Comparison of ENCODE assay signal across 1 cellular context in the genomic region with DNA sequence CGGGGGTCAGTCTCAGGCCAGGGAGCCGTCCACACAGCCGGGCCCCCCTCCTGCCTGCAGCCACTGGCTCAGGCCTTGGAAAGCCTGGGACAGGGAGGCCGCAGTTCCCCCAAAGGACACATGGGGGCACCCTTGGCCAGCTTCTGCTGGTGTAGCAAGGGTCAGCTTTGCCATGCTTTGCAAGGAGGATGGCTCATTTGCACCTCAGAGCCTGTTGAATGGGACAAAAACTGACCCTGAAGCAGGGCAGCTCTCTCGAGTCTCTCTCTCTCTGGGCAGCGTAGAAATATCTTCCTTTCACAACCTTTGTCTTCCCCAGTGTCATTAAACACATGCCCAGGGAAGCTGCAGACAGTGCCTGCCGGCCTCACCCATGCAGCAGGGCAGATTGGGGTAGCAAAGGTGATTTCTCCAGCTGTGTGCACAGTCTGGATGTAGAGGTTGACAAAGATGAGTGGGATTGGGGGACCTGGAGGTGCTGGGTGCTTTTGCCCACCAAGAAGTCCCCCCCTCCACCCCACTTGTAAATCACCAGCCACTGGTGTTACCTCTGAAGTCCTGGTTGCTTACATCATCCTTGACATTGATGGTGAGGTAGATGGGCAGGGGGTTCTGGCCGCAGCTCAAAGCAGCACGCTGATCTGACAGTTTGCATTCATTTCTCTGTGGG.
TF ChIP-seq lines count a peak whose summit lies in the region.

No MANE protein-coding gene starts in this region.

TF ChIP-seq in GM23338, 12 proteins besides CTCF, POLR2A, EP300 and RAD21:
- TF ChIP-seq, protein P1, sequence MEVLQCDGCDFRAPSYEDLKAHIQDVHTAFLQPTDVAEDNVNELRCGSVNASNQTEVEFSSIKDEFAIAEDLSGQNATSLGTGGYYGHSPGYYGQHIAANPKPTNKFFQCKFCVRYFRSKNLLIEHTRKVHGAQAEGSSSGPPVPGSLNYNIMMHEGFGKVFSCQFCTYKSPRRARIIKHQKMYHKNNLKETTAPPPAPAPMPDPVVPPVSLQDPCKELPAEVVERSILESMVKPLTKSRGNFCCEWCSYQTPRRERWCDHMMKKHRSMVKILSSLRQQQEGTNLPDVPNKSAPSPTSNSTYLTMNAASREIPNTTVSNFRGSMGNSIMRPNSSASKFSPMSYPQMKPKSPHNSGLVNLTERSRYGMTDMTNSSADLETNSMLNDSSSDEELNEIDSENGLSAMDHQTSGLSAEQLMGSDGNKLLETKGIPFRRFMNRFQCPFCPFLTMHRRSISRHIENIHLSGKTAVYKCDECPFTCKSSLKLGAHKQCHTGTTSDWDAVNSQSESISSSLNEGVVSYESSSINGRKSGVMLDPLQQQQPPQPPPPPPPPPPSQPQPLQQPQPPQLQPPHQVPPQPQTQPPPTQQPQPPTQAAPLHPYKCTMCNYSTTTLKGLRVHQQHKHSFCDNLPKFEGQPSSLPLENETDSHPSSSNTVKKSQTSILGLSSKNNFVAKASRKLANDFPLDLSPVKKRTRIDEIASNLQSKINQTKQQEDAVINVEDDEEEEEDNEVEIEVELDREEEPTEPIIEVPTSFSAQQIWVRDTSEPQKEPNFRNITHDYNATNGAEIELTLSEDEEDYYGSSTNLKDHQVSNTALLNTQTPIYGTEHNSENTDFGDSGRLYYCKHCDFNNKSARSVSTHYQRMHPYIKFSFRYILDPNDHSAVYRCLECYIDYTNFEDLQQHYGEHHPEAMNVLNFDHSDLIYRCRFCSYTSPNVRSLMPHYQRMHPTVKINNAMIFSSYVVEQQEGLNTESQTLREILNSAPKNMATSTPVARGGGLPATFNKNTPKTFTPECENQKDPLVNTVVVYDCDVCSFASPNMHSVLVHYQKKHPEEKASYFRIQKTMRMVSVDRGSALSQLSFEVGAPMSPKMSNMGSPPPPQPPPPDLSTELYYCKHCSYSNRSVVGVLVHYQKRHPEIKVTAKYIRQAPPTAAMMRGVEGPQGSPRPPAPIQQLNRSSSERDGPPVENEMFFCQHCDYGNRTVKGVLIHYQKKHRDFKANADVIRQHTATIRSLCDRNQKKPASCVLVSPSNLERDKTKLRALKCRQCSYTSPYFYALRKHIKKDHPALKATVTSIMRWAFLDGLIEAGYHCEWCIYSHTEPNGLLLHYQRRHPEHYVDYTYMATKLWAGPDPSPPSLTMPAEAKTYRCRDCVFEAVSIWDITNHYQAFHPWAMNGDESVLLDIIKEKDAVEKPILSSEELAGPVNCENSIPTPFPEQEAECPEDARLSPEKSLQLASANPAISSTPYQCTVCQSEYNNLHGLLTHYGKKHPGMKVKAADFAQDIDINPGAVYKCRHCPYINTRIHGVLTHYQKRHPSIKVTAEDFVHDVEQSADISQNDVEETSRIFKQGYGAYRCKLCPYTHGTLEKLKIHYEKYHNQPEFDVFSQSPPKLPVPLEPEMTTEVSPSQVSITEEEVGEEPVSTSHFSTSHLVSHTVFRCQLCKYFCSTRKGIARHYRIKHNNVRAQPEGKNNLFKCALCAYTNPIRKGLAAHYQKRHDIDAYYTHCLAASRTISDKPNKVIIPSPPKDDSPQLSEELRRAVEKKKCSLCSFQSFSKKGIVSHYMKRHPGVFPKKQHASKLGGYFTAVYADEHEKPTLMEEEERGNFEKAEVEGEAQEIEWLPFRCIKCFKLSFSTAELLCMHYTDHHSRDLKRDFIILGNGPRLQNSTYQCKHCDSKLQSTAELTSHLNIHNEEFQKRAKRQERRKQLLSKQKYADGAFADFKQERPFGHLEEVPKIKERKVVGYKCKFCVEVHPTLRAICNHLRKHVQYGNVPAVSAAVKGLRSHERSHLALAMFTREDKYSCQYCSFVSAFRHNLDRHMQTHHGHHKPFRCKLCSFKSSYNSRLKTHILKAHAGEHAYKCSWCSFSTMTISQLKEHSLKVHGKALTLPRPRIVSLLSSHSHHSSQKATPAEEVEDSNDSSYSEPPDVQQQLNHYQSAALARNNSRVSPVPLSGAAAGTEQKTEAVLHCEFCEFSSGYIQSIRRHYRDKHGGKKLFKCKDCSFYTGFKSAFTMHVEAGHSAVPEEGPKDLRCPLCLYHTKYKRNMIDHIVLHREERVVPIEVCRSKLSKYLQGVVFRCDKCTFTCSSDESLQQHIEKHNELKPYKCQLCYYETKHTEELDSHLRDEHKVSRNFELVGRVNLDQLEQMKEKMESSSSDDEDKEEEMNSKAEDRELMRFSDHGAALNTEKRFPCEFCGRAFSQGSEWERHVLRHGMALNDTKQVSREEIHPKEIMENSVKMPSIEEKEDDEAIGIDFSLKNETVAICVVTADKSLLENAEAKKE (CRISPR knock-in tag; IDR thresholded peaks at IDR 0.05): no peak
- no peak for TF ChIP-seq NANOG (IDR thresholded peaks at IDR 0.05; ENCODE audit: borderline replicate concordance)
- no peak for TF ChIP-seq ZNF114 (CRISPR knock-in tag; IDR thresholded peaks at IDR 0.05)
- TF ChIP-seq EZH2 (IDR thresholded peaks at IDR 0.05; ENCODE audit: low read depth, unreplicated experiment): no peak
- TF ChIP-seq, protein P2, sequence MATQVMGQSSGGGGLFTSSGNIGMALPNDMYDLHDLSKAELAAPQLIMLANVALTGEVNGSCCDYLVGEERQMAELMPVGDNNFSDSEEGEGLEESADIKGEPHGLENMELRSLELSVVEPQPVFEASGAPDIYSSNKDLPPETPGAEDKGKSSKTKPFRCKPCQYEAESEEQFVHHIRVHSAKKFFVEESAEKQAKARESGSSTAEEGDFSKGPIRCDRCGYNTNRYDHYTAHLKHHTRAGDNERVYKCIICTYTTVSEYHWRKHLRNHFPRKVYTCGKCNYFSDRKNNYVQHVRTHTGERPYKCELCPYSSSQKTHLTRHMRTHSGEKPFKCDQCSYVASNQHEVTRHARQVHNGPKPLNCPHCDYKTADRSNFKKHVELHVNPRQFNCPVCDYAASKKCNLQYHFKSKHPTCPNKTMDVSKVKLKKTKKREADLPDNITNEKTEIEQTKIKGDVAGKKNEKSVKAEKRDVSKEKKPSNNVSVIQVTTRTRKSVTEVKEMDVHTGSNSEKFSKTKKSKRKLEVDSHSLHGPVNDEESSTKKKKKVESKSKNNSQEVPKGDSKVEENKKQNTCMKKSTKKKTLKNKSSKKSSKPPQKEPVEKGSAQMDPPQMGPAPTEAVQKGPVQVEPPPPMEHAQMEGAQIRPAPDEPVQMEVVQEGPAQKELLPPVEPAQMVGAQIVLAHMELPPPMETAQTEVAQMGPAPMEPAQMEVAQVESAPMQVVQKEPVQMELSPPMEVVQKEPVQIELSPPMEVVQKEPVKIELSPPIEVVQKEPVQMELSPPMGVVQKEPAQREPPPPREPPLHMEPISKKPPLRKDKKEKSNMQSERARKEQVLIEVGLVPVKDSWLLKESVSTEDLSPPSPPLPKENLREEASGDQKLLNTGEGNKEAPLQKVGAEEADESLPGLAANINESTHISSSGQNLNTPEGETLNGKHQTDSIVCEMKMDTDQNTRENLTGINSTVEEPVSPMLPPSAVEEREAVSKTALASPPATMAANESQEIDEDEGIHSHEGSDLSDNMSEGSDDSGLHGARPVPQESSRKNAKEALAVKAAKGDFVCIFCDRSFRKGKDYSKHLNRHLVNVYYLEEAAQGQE (IDR thresholded peaks at IDR 0.05; ENCODE audit: unreplicated experiment): no peak
- no peak for TF ChIP-seq STAT1 (IDR thresholded peaks at IDR 0.05; ENCODE audit: unreplicated experiment)
- TF ChIP-seq ZNF331 (CRISPR knock-in tag; IDR thresholded peaks at IDR 0.05; ENCODE audit: low read depth): no peak
- no peak for TF ChIP-seq EZH2phosphoT487 (IDR thresholded peaks at IDR 0.05; ENCODE audit: unreplicated experiment)
- TF ChIP-seq ETS1 (IDR thresholded peaks at IDR 0.05): no peak
- TF ChIP-seq CREB1 (CRISPR knock-in tag; IDR thresholded peaks at IDR 0.05; ENCODE audit: low read depth): no peak
- TF ChIP-seq JUNB (IDR thresholded peaks at IDR 0.05; ENCODE audit: unreplicated experiment): no peak
- no peak for TF ChIP-seq POLR2AphosphoS5 (IDR thresholded peaks at IDR 0.05; ENCODE audit: low read depth)
TF ChIP-seq in GM23338: peak in this region for 0.
